Comparison of ENCODE assay signal across 8 cellular contexts in the genomic region with DNA sequence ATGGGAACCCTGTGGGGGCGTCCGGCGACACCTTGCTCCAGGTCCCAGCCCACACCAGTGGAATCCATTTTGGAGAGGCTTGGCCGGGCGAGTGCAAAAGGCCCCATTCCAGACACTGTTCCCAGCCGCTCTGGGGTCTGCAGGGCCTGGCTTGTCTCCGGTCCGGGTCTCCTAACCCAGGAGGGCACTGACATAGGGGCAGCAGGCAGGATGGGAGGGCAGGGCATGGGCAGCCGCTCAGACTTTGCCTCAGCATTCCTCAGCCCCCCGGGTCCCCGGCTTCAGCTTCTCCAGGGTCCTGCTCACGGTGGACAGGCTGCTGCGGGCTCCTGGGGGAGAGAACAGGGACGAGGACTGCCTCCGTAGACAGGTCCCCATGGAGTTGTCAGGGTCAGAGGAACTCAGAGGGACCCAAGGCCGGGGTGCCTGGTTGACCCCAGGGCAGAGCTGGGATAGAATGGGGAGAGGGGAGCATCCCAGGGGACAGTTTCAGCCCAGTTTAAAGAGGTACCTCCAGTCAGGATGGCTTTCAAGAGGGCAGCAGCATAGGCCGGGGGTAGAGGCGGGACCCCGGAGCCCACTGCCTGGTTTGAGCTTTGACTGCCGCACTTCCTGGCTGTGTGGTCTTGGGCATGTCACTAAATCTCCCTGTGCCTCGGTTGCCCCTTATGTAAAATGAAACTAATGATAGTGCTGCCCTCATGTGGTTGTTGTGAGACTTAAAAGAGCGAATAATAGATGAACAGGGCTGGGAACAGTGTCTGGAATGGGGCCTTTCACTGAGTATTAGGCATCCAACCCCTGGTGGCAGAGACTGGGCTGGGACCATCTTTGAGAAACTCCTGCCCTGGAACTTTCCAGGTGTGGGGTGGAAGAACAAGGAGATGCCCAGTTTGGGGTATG. TPM values are rescaled to one million over a fixed set of nuclear protein-coding genes. Genes with fewer than 3 reads are reported as not detected.
DNase-seq lines count a peak whose midpoint lies in the region; ATAC-seq, FAIRE-seq and TF ChIP-seq lines count a peak whose summit lies in the region.

No MANE protein-coding gene starts in this region.

- H3K4me3 ChIP-seq in cardiac fibroblast (replicated peaks in 1 of 2; ENCODE audit: low read depth in 2 of 2, low read length in 2 of 2): no peak overlapping the region

- no peak for ATAC-seq in GM18858 (IDR thresholded peaks at IDR 0.05; ENCODE audit: unreplicated experiment)

- DNase-seq in NCI-H748 treated with DMSO at 0.1 percent for 48 hours (lab: John Stamatoyannopoulos, UW) (peak; percentile 15), cardiac fibroblast (ENCODE audit: low read depth in 2 of 2) (peak; percentile 72 to 74), lung microvascular endothelial cell (ENCODE audit: low read depth in 2 of 2) (peak; percentile 61 to 70), HK-2 (ENCODE audit: unreplicated experiment) (no peak)
- DNase-seq in activated CD4-positive, alpha-beta T cell treated with anti-CD3 and anti-CD28 coated beads, Interleukin-2, amount 50 U/mL, for 1 hour: no peak

- FAIRE-seq in A204.1 (lab: Jason Lieb, UNC): peak; percentile 70
- peak; percentile 76 for FAIRE-seq in G401.6 (lab: Jason Lieb, UNC)

- TF ChIP-seq CTCF in cardiac fibroblast (IDR thresholded peaks at IDR 0.05; ENCODE audit: low read depth, low read length): peak; percentile 47

RNA-seq across cellular contexts. Expression of gene KNCN, which starts 3.7 kb away (rescaled TPM):
- total RNA-seq in lung microvascular endothelial cell: not detected in 2 replicates

RNA-seq across cellular contexts. Expression of gene MKNK1, which starts 56.3 kb away (rescaled TPM):
- 11.8 and 12.1 TPM in 2 replicates for total RNA-seq in lung microvascular endothelial cell

RNA-seq across cellular contexts. Expression of gene DMBX1, which starts 58.1 kb away (rescaled TPM):
- total RNA-seq in lung microvascular endothelial cell: not detected in 2 replicates

Comparison
In these comparisons a context has a peak if more than half of its experiments do, and no peak if none do; other contexts are left out.
1. DNase-seq: peak in NCI-H748 treated with DMSO at 0.1 percent for 48 hours (single experiment), cardiac fibroblast (2 of 2) and lung microvascular endothelial cell (2 of 2); none in activated CD4-positive, alpha-beta T cell treated with anti-CD3 and anti-CD28 coated beads, Interleukin-2, amount 50 U/mL, for 1 hour (single experiment) and HK-2 (single experiment).